ENCODE assay signal across 1 cellular context in genomic region chr17:49997256-49997735, GRCh38.
TF ChIP-seq lines count a peak whose summit lies in the region.

No MANE protein-coding gene starts in this region.

TF ChIP-seq in SK-N-SH treated with all-trans-retinoic acid at 6 μM for 48 hours, 23 proteins besides CTCF, POLR2A, EP300 and RAD21 (continued from another document):
- no peak for TF ChIP-seq ESRRG (CRISPR knock-in tag; IDR thresholded peaks at IDR 0.05)
- TF ChIP-seq SNAI2 (CRISPR knock-in tag; IDR thresholded peaks at IDR 0.05), result no peak
TF ChIP-seq in SK-N-SH treated with all-trans-retinoic acid at 6 μM for 48 hours: peak in this region for 0.
